Comparison of ENCODE assay signal across 8 cellular contexts in genomic region chr12:110403146-110403974, GRCh38. TPM values are rescaled to one million over a fixed set of nuclear protein-coding genes. Genes with fewer than 3 reads are reported as not detected.
DNase-seq lines count a peak whose midpoint lies in the region; ATAC-seq, FAIRE-seq and TF ChIP-seq lines count a peak whose summit lies in the region.

TSS of gene ANAPC7 (minus strand) at chr12:110403708. CDS start at chr12:110403627, 81 bp downstream.

- H3K9me3 ChIP-seq in kidney (ENCODE audit: control insufficient read depth in 1 of 2, low read length in 2 of 2), result no peaks in the 10 kb centered on the region

- H3K27ac ChIP-seq in kidney (ENCODE audit: low read depth in 2 of 2, low read length in 2 of 2), result peak within 1 kb of the TSS; percentile 98

- H3K36me3 ChIP-seq in kidney (ENCODE audit: control insufficient read depth in 1 of 2, insufficient read depth in 2 of 2, low read length in 2 of 2), result peaks cover 0 to 6% of the 10 kb centered on the region in 2 donors

- peak within 1 kb of the TSS; percentile 72 to 100 for H3K9ac ChIP-seq in kidney (ENCODE audit: low read length in 2 of 2)

- FAIRE-seq in kidney (lab: Jason Lieb, UNC), result no peak

- peak; percentile 48 for ATAC-seq in GM18870 (IDR thresholded peaks at IDR 0.05; ENCODE audit: unreplicated experiment)
- ATAC-seq in HG03354 (IDR thresholded peaks at IDR 0.05; ENCODE audit: poor library complexity, severe bottlenecking, unreplicated experiment), result peak; percentile 83

- H3K4me3 ChIP-seq in kidney (ENCODE audit: low read length in 2 of 2), result peak within 1 kb of the TSS; percentile 94

- DNase-seq in 8988T (peak; percentile 53), NCI-H510A (lab: John Stamatoyannopoulos, UW) (peak; percentile 83), cerebellar nuclear complex (lab: John Stamatoyannopoulos, UW) (peak; percentile 22 to 38), kidney (peak; percentile 96)
- peak; percentile 78 for DNase-seq in activated CD4-positive, alpha-beta T cell treated with anti-CD3 and anti-CD28 coated beads for 1 hour
- peak; percentile 73 to 75 for DNase-seq in stimulated activated CD4-positive, alpha-beta T cell treated with anti-CD3 and anti-CD28 coated beads, Interleukin-15, amount 100 ng/mL, for 1 hour (ENCODE audit: low read depth in 1 of 2, low spot score in 1 of 2)

- intact Hi-C loops in kidney (cut with DNase I), result no loop called here

- peaks cover 5 to 7% of the 10 kb centered on the region in 2 donors for H3K4me1 ChIP-seq in kidney (ENCODE audit: control insufficient read depth in 1 of 2, insufficient read depth in 1 of 2, low read depth in 1 of 2, low read length in 2 of 2)

- TF ChIP-seq CTCF in kidney (IDR thresholded peaks at IDR 0.05; ENCODE audit: borderline replicate concordance, extremely low read depth, insufficient read depth), result no peak

RNA-seq across cellular contexts. Expression of gene ANAPC7, which starts in this region (rescaled TPM):
- total RNA-seq in kidney, result 47.8 TPM
- 31.3 TPM for polyA plus RNA-seq in kidney (ENCODE audit: insufficient read depth, low read depth, low replicate concordance)

Comparison
In these comparisons a context has a peak if more than half of its experiments do, and no peak if none do; other contexts are left out.
1. Peak in every context shown above with its lines: DNase-seq, ATAC-seq, H3K4me3 ChIP-seq and H3K27ac ChIP-seq.
2. DNase-seq: peak in every context shown above with its lines; median percentile 96 in kidney; 83 in NCI-H510A; 78 in activated CD4-positive, alpha-beta T cell treated with anti-CD3 and anti-CD28 coated beads for 1 hour; 74 in stimulated activated CD4-positive, alpha-beta T cell treated with anti-CD3 and anti-CD28 coated beads, Interleukin-15, amount 100 ng/mL, for 1 hour; 53 in 8988T; 30 in cerebellar nuclear complex.